In genomic region chr5:157100140-157100679, GRCh38 we compare ENCODE assay signal across 9 cellular contexts. TPM values are rescaled to one million over a fixed set of nuclear protein-coding genes. Genes with fewer than 3 reads are reported as not detected.
DNase-seq lines count a peak whose midpoint lies in the region; ATAC-seq lines count a peak whose summit lies in the region.
"Had no signal": no experiment of that assay in that cellular context is flagged by ENCODE, and none has a peak within 500 bp of the region (broad histone marks: within the 10 kb centered on the region; RNA-seq: fewer than 3 reads in every experiment).

No MANE protein-coding gene starts in this region.

- H3K36me3 Mint-ChIP-seq in activated naive CD8-positive, alpha-beta T cell: peaks cover 13% of the 10 kb centered on the region

- H3K27ac Mint-ChIP-seq in activated naive CD8-positive, alpha-beta T cell: peak overlapping the region; percentile 98

- H3K9me3 Mint-ChIP-seq in activated naive CD8-positive, alpha-beta T cell (ENCODE audit: low read depth): no peaks in the 10 kb centered on the region

- peaks cover 25% of the 10 kb centered on the region for H3K4me1 Mint-ChIP-seq in activated naive CD8-positive, alpha-beta T cell (ENCODE audit: low read depth)

- no peak for ATAC-seq in HG03457 (IDR thresholded peaks at IDR 0.05; ENCODE audit: unreplicated experiment)

- H3K36me3 ChIP-seq in MG63: no peaks in the 10 kb centered on the region

- no peaks in the 10 kb centered on the region for H3K9me3 ChIP-seq in MG63

- DNase-seq in DMS53 (lab: John Stamatoyannopoulos, UW) (peak; percentile 10), DMS53 treated with DMSO at 0.1 percent for 48 hours (lab: John Stamatoyannopoulos, UW; ENCODE audit: unreplicated experiment) (no peak), MG63 (peak; percentile 43), renal cortical epithelial cell (ENCODE audit: low read depth) (peak; percentile 89), NCI-H510A treated with DMSO at 0.1 percent for 48 hours (lab: John Stamatoyannopoulos, UW) (no peak), germinal center (ENCODE audit: low spot score) (no peak)
- DNase-seq: NCI-H82 had no signal

- peak overlapping the region; percentile 62 for H3K4me3 Mint-ChIP-seq in activated naive CD8-positive, alpha-beta T cell

- H3K27me3 ChIP-seq in MG63: no peaks in the 10 kb centered on the region

- no peaks in the 10 kb centered on the region for H3K27me3 Mint-ChIP-seq in activated naive CD8-positive, alpha-beta T cell

- no peak overlapping the region for H3K4me3 ChIP-seq in MG63

RNA-seq across cellular contexts. Expression of gene HAVCR2, which starts 8.6 kb away (rescaled TPM):
- 0.23 TPM in 1 of 2 replicates, not detected in the other for total RNA-seq in MG63 (2014; rRNA removed; shearing (Covaris generic); ENCODE audit: low replicate concordance)
- 2.0 and 8.2 TPM in 2 replicates for total RNA-seq in renal cortical epithelial cell

RNA-seq across cellular contexts. Expression of gene HAVCR1, which starts 41.3 kb away (rescaled TPM):
- not detected in 2 replicates for total RNA-seq in MG63 (2014; rRNA removed; shearing (Covaris generic); ENCODE audit: low replicate concordance)
- 289 and 397 TPM in 2 replicates for total RNA-seq in renal cortical epithelial cell

RNA-seq across cellular contexts. Expression of gene MED7, which starts 42.5 kb away (rescaled TPM):
- 15.4 and 27.6 TPM in 2 replicates for total RNA-seq in MG63 (2014; rRNA removed; shearing (Covaris generic); ENCODE audit: low replicate concordance)
- 20.8 and 22.2 TPM in 2 replicates for total RNA-seq in renal cortical epithelial cell

Comparison
In these comparisons a context has a peak if more than half of its experiments do, and no peak if none do; other contexts are left out.
1. DNase-seq: peak in DMS53 (single experiment), MG63 (single experiment) and renal cortical epithelial cell (single experiment); none in DMS53 treated with DMSO at 0.1 percent for 48 hours (single experiment), NCI-H510A treated with DMSO at 0.1 percent for 48 hours (single experiment) and germinal center (single experiment).
2. RNA of gene HAVCR1, which starts 41.3 kb away (total RNA-seq): 289 to 397 TPM in renal cortical epithelial cell; not detected in MG63; every median in the first group is over 100 times any median in the second.